31 cellular contexts compared by ENCODE assay signal in genomic region chr6:135826225-135826804, GRCh38. TPM values are rescaled to one million over a fixed set of nuclear protein-coding genes. Genes with fewer than 3 reads are reported as not detected.
"Had no signal": no experiment of that assay in that cellular context is flagged by ENCODE, and none has a peak within 500 bp of the region (broad histone marks: within the 10 kb centered on the region; RNA-seq: fewer than 3 reads in every experiment).

No MANE protein-coding gene starts in this region.

- H3K9ac ChIP-seq: KMS-11 had no signal

- DNase-seq: activated CD4-positive, alpha-beta T cell treated with anti-CD3 and anti-CD28 coated beads for 36 hours; activated CD4-positive, alpha-beta T cell treated with anti-CD3 and anti-CD28 coated beads, Interleukin-2, amount 10 ng/mL, durations not matched to agents 7 days and 5 days; activated CD4-positive, alpha-beta T cell treated with anti-CD3 and anti-CD28 coated beads, Interleukin-2, amount 50 U/mL, for 48 hours; activated CD8-positive, alpha-beta T cell treated with anti-CD3 and anti-CD28 coated beads, Interleukin-2, amount 10 ng/mL, durations not matched to agents 7 days and 5 days; activated gamma-delta T cell; activated naive CD4-positive, alpha-beta T cell treated with Interleukin-2 at 50 U/mL for 16 hours; activated naive CD8-positive, alpha-beta T cell treated with anti-CD3 and anti-CD28 coated beads, Interleukin-2, amount 10 ng/mL, durations not matched to agents 7 days and 5 days; activated T-cell treated with anti-CD3 and anti-CD28 coated beads, Interleukin-2, amount 50 U/mL, for 24 hours; amygdala; MM.1S; MV-4-11; NCI-H1092; NCI-H1436 treated with DMSO at 0.1 percent for 48 hours; NCI-H1694 treated with DMSO at 0.1 percent for 48 hours; NCI-H2029; NCI-H345; NCI-H510A; NCI-H748 treated with DMSO at 0.1 percent for 48 hours; NK-92 treated with Interleukin-12 subunit alpha and Interleukin-12 subunit beta, amount 100 ng/mL, for 24 hours; PC-3; SIG-M5; SW 1271; T-helper 1 cell; T1000 had no signal

- H3K4me1 ChIP-seq: ascending aorta had no signal

- ATAC-seq: activated CD4-positive, alpha-beta T cell treated with anti-CD3 and anti-CD28 coated beads for 36 hours; activated CD4-positive, CD25-positive, alpha-beta regulatory T cell treated with anti-CD3 and anti-CD28 coated beads, Interleukin-2, amount 50 U/mL, for 24 hours; activated CD8-positive, alpha-beta T cell treated with anti-CD3 and anti-CD28 coated beads, Interleukin-2, amount 10 ng/mL, durations not matched to agents 7 days and 5 days; PC-3; Right ventricle myocardium inferior had no signal

- H3K4me2 ChIP-seq: KMS-11 had no signal

- FAIRE-seq: RCC 7860, TTC549 had no signal

- H3K9me3 ChIP-seq: ascending aorta had no signal

- H3K36me3 ChIP-seq: ascending aorta had no signal

- H3K4me3 ChIP-seq: ascending aorta had no signal

- H3K27me3 ChIP-seq: ascending aorta had no signal

- H3K27ac ChIP-seq: ascending aorta, KMS-11, RWPE1 had no signal

RNA-seq across cellular contexts. Expression of gene PDE7B, which starts 25.2 kb away (rescaled TPM):
- total RNA-seq: PC-3 had no signal
